ENCODE assay signal across 8 cellular contexts in the genomic region with DNA sequence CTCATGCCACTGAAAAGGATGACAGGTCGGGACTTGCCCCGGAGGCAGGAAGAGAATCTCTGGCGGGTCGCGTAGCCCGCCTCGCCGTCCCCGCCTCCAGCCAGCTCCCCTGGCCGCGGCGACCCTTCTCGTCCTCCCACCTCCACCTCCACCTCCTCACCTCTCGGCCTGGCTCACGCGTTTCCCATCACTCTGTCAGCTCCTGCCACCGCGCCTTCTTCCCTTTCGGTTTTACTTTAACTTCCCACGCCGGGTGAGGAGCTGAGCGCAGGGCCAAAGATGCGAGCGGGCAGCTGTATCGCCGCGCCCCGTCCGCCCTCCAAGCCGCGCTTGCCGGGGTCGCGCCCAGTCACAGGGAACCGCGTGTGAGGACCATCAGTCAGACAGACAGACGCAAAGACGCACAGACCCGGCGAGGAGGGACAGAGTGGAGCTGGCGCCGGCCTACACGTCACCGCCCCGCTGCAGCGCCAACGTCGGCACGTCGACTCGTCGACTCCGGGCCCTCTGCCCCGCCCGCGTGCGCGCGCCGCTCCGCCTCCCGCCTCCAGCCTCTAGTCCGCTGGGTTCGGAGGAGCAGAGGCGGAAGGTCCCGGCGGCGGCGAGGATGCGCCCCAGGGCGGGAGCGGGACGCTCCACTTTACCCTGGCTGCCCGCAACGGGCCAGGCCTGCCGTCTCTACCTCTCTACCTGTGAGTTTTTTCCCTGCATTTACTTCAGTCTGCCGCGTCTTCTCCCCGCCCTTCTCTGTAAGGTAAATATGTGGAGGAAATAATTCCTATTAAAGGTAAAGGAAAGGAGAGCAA. TPM values are rescaled to one million over a fixed set of nuclear protein-coding genes. Genes with fewer than 3 reads are reported as not detected.
DNase-seq lines count a peak whose midpoint lies in the region; ATAC-seq lines count a peak whose summit lies in the region.

A gene with protein sequence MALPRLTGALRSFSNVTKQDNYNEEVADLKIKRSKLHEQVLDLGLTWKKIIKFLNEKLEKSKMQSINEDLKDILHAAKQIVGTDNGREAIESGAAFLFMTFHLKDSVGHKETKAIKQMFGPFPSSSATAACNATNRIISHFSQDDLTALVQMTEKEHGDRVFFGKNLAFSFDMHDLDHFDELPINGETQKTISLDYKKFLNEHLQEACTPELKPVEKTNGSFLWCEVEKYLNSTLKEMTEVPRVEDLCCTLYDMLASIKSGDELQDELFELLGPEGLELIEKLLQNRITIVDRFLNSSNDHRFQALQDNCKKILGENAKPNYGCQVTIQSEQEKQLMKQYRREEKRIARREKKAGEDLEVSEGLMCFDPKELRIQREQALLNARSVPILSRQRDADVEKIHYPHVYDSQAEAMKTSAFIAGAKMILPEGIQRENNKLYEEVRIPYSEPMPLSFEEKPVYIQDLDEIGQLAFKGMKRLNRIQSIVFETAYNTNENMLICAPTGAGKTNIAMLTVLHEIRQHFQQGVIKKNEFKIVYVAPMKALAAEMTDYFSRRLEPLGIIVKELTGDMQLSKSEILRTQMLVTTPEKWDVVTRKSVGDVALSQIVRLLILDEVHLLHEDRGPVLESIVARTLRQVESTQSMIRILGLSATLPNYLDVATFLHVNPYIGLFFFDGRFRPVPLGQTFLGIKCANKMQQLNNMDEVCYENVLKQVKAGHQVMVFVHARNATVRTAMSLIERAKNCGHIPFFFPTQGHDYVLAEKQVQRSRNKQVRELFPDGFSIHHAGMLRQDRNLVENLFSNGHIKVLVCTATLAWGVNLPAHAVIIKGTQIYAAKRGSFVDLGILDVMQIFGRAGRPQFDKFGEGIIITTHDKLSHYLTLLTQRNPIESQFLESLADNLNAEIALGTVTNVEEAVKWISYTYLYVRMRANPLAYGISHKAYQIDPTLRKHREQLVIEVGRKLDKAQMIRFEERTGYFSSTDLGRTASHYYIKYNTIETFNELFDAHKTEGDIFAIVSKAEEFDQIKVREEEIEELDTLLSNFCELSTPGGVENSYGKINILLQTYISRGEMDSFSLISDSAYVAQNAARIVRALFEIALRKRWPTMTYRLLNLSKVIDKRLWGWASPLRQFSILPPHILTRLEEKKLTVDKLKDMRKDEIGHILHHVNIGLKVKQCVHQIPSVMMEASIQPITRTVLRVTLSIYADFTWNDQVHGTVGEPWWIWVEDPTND (N-terminal part only) (minus strand): TSS at position 429 of the 806 bp plus-strand sequence. CDS start 13,332 bp downstream, outside the sequence.

- H3K9me3 Mint-ChIP-seq in effector memory CD8-positive, alpha-beta T cell: no peaks in the 10 kb centered on the region

- peak within 1 kb of the TSS; percentile 55 for H2BK5ac ChIP-seq in mesendoderm (ENCODE audit: low read length)

- DNase-seq in COLO668 (lab: John Stamatoyannopoulos, UW; ENCODE audit: unreplicated experiment) (peak; percentile 90), HPDE6-E6E7 (ENCODE audit: extremely low spot score) (peak; percentile 81), NOMO-1 (lab: John Stamatoyannopoulos, UW; ENCODE audit: unreplicated experiment in 2 of 2) (peak; percentile 87 to 94), mesendoderm (peak; percentile 95)
- peak; percentile 84 to 86 (median 84) for DNase-seq in effector memory CD8-positive, alpha-beta T cell
- peak; percentile 85 for DNase-seq in stimulated activated CD8-positive, alpha-beta memory T cell treated with anti-CD3 and anti-CD28 coated beads, Interleukin-12 subunit alpha, Interleukin-12 subunit beta, amount 100 ng/mL, for 4 hours (ENCODE audit: low read depth)

- peak within 1 kb of the TSS; percentile 70 for H3K18ac ChIP-seq in mesendoderm (ENCODE audit: low read length)

- WGBS in mesendoderm (ENCODE audit: extremely low coverage, insufficient coverage, low lambda C conversion rate): no CpG with 5 or more reads among the region's 79 CpGs

- no peak within 1 kb of the TSS for H4K5ac ChIP-seq in mesendoderm (ENCODE audit: low read length)

- H2AK5ac ChIP-seq in mesendoderm (ENCODE audit: low read length): no peak within 1 kb of the TSS

- H4K8ac ChIP-seq in mesendoderm (ENCODE audit: low read depth, low read length): no peak within 1 kb of the TSS

- H3K4me1 Mint-ChIP-seq in effector memory CD8-positive, alpha-beta T cell (ENCODE audit: low read depth in 2 of 2): peaks cover 22 to 28% of the 10 kb centered on the region in 2 donors

- peaks cover 8% of the 10 kb centered on the region for H3K4me1 ChIP-seq in mesendoderm (ENCODE audit: control insufficient read depth, low read depth, low read length)

- H3K79me1 ChIP-seq in mesendoderm (ENCODE audit: low read length): no peaks in the 10 kb centered on the region

- H2BK120ac ChIP-seq in mesendoderm (ENCODE audit: low read depth, low read length): no peak within 1 kb of the TSS

- peak; percentile 98 for ATAC-seq in GM19467 (IDR thresholded peaks at IDR 0.05; ENCODE audit: unreplicated experiment)
- ATAC-seq in effector memory CD8-positive, alpha-beta T cell (replicated peaks): peak; percentile 93

- H3K27me3 Mint-ChIP-seq in effector memory CD8-positive, alpha-beta T cell: no peaks in the 10 kb centered on the region

- H3K79me2 ChIP-seq in mesendoderm (ENCODE audit: control insufficient read depth, insufficient read depth, low read length): peaks cover 24% of the 10 kb centered on the region

- POLR2A ChIA-PET in activated CD8-positive, alpha-beta memory T cell treated with anti-CD3 and anti-CD28 coated beads for 36 hours (lab: Charles Lee): no interaction called here

- peak within 1 kb of the TSS; percentile 33 for H3K23ac ChIP-seq in mesendoderm (ENCODE audit: low read length)

- peak within 1 kb of the TSS; percentile 65 for H3K27ac ChIP-seq in mesendoderm (ENCODE audit: low read depth, low read length)

- peak within 1 kb of the TSS; percentile 98 to 100 for H3K27ac Mint-ChIP-seq in effector memory CD8-positive, alpha-beta T cell

- no peaks in the 10 kb centered on the region for H3K36me3 ChIP-seq in mesendoderm (ENCODE audit: control insufficient read depth, insufficient read depth, low read length)

- peak within 1 kb of the TSS; percentile 76 for H3K4me2 ChIP-seq in mesendoderm (ENCODE audit: low read length)

- CTCF ChIA-PET in activated CD8-positive, alpha-beta memory T cell treated with anti-CD3 and anti-CD28 coated beads for 36 hours (lab: Charles Lee): no interaction called here

- peak within 1 kb of the TSS; percentile 90 for H3K9ac ChIP-seq in mesendoderm (ENCODE audit: low read length)

- H3K36me3 Mint-ChIP-seq in effector memory CD8-positive, alpha-beta T cell (ENCODE audit: insufficient read depth): peaks cover 5% of the 10 kb centered on the region

- peak within 1 kb of the TSS; percentile 1 for H3K4ac ChIP-seq in mesendoderm (ENCODE audit: low read depth, low read length)

- no peaks in the 10 kb centered on the region for H3K27me3 ChIP-seq in mesendoderm (ENCODE audit: insufficient read depth, low read length, poor library complexity)

- H3K4me3 Mint-ChIP-seq in effector memory CD8-positive, alpha-beta T cell: peak within 1 kb of the TSS; percentile 97 to 100

- peak within 1 kb of the TSS; percentile 96 for H3K56ac ChIP-seq in mesendoderm (ENCODE audit: low read length)

- H3K4me3 ChIP-seq in mesendoderm (ENCODE audit: low read length): peak within 1 kb of the TSS; percentile 80

- H2BK15ac ChIP-seq in mesendoderm (replicated peaks; ENCODE audit: low read depth): peak within 1 kb of the TSS; percentile 93

RNA-seq across cellular contexts. Expression of the gene that starts here (rescaled TPM):
- total RNA-seq in activated CD8-positive, alpha-beta memory T cell treated with anti-CD3 and anti-CD28 coated beads for 36 hours: 10 to 100 TPM; 56.9 to 57.4 TPM
- 35.2 TPM for polyA plus RNA-seq in mesendoderm (2013, experiment 1 of 2)
- 36.0 TPM for polyA plus RNA-seq in mesendoderm (2013, experiment 2 of 2)

Comparison
In these comparisons a context has a peak if more than half of its experiments do, and no peak if none do; other contexts are left out.
1. Peak in every context shown above with its lines: DNase-seq, ATAC-seq, H3K4me3 ChIP-seq and H3K27ac ChIP-seq.